1 cellular context compared by ENCODE assay signal in genomic region chr9:34992376-34992951, GRCh38.
TF ChIP-seq lines count a peak whose summit lies in the region.

No MANE protein-coding gene starts in this region.

TF ChIP-seq in H1, 55 proteins besides CTCF, POLR2A, EP300 and RAD21:
- TF ChIP-seq, protein P1, sequence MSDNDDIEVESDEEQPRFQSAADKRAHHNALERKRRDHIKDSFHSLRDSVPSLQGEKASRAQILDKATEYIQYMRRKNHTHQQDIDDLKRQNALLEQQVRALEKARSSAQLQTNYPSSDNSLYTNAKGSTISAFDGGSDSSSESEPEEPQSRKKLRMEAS (IDR thresholded peaks at IDR 0.05): no peak
- TF ChIP-seq PHF8 (conservative IDR thresholded peaks at IDR 0.05; ENCODE audit: low read depth, low read length) (no peak), CTBP2 (IDR thresholded peaks at IDR 0.05; ENCODE audit: borderline replicate concordance, insufficient read depth, insufficient read length, low read length) (no peak), HDAC2 (IDR thresholded peaks at IDR 0.05; ENCODE audit: borderline replicate concordance in 1 of 2, low read depth in 2 of 2, low read length in 2 of 2) (no peak)
